ENCODE assay signal across 11 cellular contexts in genomic region chr1:87149166-87150065, GRCh38.
DNase-seq lines count a peak whose midpoint lies in the region; ATAC-seq and TF ChIP-seq lines count a peak whose summit lies in the region.
"Had no signal": no experiment of that assay in that cellular context is flagged by ENCODE, and none has a peak within 500 bp of the region (broad histone marks: within the 10 kb centered on the region; RNA-seq: fewer than 3 reads in every experiment).

No MANE protein-coding gene starts in this region.

- H3K9ac ChIP-seq in HUES6 (ENCODE audit: low read length) (peak overlapping the region; percentile 18), SK-N-MC (ENCODE audit: insufficient read length) (no peak overlapping the region)

- no peaks in the 10 kb centered on the region; the same call in 1 of the 2 replicates for H3K9me3 ChIP-seq in HUES6 (ENCODE audit: control insufficient read depth, insufficient read depth, low read depth, low read length)
- no peaks in the 10 kb centered on the region for H3K9me3 ChIP-seq in SK-N-MC (ENCODE audit: low read depth, low read length)
- H3K9me3 ChIP-seq in stomach: no peaks in the 10 kb centered on the region

- H3K27me3 ChIP-seq in HUES6 (ENCODE audit: control insufficient read depth, insufficient read depth, low read length): peaks cover 32% of the 10 kb centered on the region
- H3K27me3 ChIP-seq in stomach: no peaks in the 10 kb centered on the region
- H3K27me3 ChIP-seq: brain microvascular endothelial cell had no signal

- TF ChIP-seq EP300 in stomach (IDR thresholded peaks at IDR 0.05): no peak

- H3K4me3 ChIP-seq in HUES6 (ENCODE audit: low read depth, low read length) (peak overlapping the region; percentile 3; the same call in 1 of the 2 replicates), SK-N-MC (no peak overlapping the region), stomach (no peak overlapping the region)

- peak; percentile 26 for ATAC-seq in Right ventricle myocardium superior (ENCODE audit: poor library complexity)

- DNase-seq in SK-N-MC (ENCODE audit: low read depth, low spot score) (no peak), Right ventricle myocardium superior (no peak), stomach (no peak), RKO (ENCODE audit: low spot score) (no peak), DMS153 (lab: John Stamatoyannopoulos, UW) (no peak), DMS79 treated with DMSO at 0.1 percent for 48 hours (lab: John Stamatoyannopoulos, UW) (no peak)
- DNase-seq: activated B cell treated with CpG ODN at 0.5 μM for 24 hours, brain microvascular endothelial cell, kidney glomerular epithelial cell, NCI-H1105 treated with DMSO at 0.1 percent for 48 hours had no signal

- intact Hi-C loops in Right ventricle myocardium superior (cut with DNase I) (loop anchor here (10.0 kb wide), 2 partner anchors 135 to 805 kb away; no protein-coding TSS in a partner anchor), stomach (cut with DNase I; ENCODE audit: low total_unique reads) (no loop called here)

- TF ChIP-seq POLR2A in stomach (IDR thresholded peaks at IDR 0.05): no peak

- H3K27ac ChIP-seq in HUES6 (ENCODE audit: low read depth, low read length): peak overlapping the region; percentile 19; the same call in 1 of the 2 replicates
- 0 out of 2 replicates have a peak overlapping the region, but pooled peaks have one; percentile 16 for H3K27ac ChIP-seq in SK-N-MC
- H3K27ac ChIP-seq in stomach: peak overlapping the region in 3 of 5 donors; percentile 10 to 43 (median 41)
- H3K27ac ChIP-seq: brain microvascular endothelial cell had no signal

- H3K36me3 ChIP-seq in HUES6 (ENCODE audit: control insufficient read depth, insufficient read depth, low read length): no peaks in the 10 kb centered on the region
- no peaks in the 10 kb centered on the region for H3K36me3 ChIP-seq in SK-N-MC (ENCODE audit: insufficient read depth, low read length)
- no peaks in the 10 kb centered on the region for H3K36me3 ChIP-seq in stomach
- H3K36me3 ChIP-seq: brain microvascular endothelial cell had no signal

- TF ChIP-seq CTCF in stomach (IDR thresholded peaks at IDR 0.05): no peak

- WGBS in stomach, 5 donors: 66 to 85% (median 79%) methylated on average over 7 of the region's 7 CpGs

- peaks cover 41% of the 10 kb centered on the region for H3K4me1 ChIP-seq in HUES6 (ENCODE audit: control insufficient read depth, insufficient read depth, low read length)
- peaks cover 5 to 31% (median 16%) of the 10 kb centered on the region in 4 donors for H3K4me1 ChIP-seq in stomach
